1 cellular context compared by ENCODE assay signal in genomic region chrX:63784902-63785692, GRCh38.
A peak's percentile ranks its signal among the peaks of the same experiment; 100 is the strongest.
TF ChIP-seq lines count a peak whose summit lies in the region.

ARHGEF9 (minus strand) TSS chrX:63785214; CDS start chrX:63785145, 69 bp downstream.

TF ChIP-seq in H1, 55 proteins besides CTCF, POLR2A, EP300 and RAD21 (continued from another document):
- no peak for TF ChIP-seq SP1 (IDR thresholded peaks at IDR 0.05; ENCODE audit: low read depth, low read length)
- no peak for TF ChIP-seq CHD7 (IDR thresholded peaks at IDR 0.05; ENCODE audit: insufficient replicate concordance, low read length)
- TF ChIP-seq PHF8 (conservative IDR thresholded peaks at IDR 0.05; ENCODE audit: low read depth, low read length) = peak; percentile 43; the same call in 1 of the 2 replicates
- TF ChIP-seq RNF2 (IDR thresholded peaks at IDR 0.05; ENCODE audit: borderline replicate concordance, low read depth, low read length, missing control alignments, poor library complexity, severe bottlenecking) = no peak
- no peak for TF ChIP-seq CBX5 (IDR thresholded peaks at IDR 0.05; ENCODE audit: low read depth, low read length)
- TF ChIP-seq TAF1 (IDR thresholded peaks at IDR 0.05; ENCODE audit: low read depth, low read length) = peak; percentile 47; the same call in 1 of the 2 replicates
- TF ChIP-seq EZH2 (IDR thresholded peaks at IDR 0.05; ENCODE audit: low read depth, low read length, severe bottlenecking) = no peak
- TF ChIP-seq KDM4A (IDR thresholded peaks at IDR 0.05; ENCODE audit: low read depth, low read length, severe bottlenecking) = no peak
- no peak for TF ChIP-seq POU5F1 (IDR thresholded peaks at IDR 0.05; ENCODE audit: low read depth, low read length)
- no peak for TF ChIP-seq CEBPB (IDR thresholded peaks at IDR 0.05; ENCODE audit: low read depth, low read length)
- TF ChIP-seq HDAC6 (IDR thresholded peaks at IDR 0.05; ENCODE audit: low read depth, low read length) = no peak
- no peak for TF ChIP-seq ATF2 (IDR thresholded peaks at IDR 0.05; ENCODE audit: low read length)
- 0 out of 2 replicates have a peak, but pooled peaks have one; percentile 5 for TF ChIP-seq YY1 (IDR thresholded peaks at IDR 0.05; ENCODE audit: low read depth, low read length)
- TF ChIP-seq FOSL1 (IDR thresholded peaks at IDR 0.05; ENCODE audit: insufficient read depth, low read depth, low read length) = no peak
- peak; percentile 75 for TF ChIP-seq ASH2L (IDR thresholded peaks at IDR 0.05; ENCODE audit: low read length)
- peak; percentile 97 for TF ChIP-seq MAFK (IDR thresholded peaks at IDR 0.05; ENCODE audit: low read depth, low read length)
- TF ChIP-seq BACH1 (IDR thresholded peaks at IDR 0.05; ENCODE audit: low read length) = no peak
- TF ChIP-seq ZNF274 (IDR thresholded peaks at IDR 0.05; ENCODE audit: borderline replicate concordance, extremely low read depth, low read length) = no peak
- no peak for TF ChIP-seq ATF3 (IDR thresholded peaks at IDR 0.05; ENCODE audit: insufficient read depth, low read depth, low read length)
- no peak for TF ChIP-seq TAF7 (optimal IDR thresholded peaks at IDR 0.05; ENCODE audit: borderline replicate concordance, low read depth, low read length)
- no peak for TF ChIP-seq RXRA (IDR thresholded peaks at IDR 0.05; ENCODE audit: insufficient read depth, low read depth, low read length)
- no peak for TF ChIP-seq RFX5 (IDR thresholded peaks at IDR 0.05; ENCODE audit: borderline replicate concordance, low read depth, low read length)
- TF ChIP-seq TEAD4 (IDR thresholded peaks at IDR 0.05; ENCODE audit: low read depth, low read length) = no peak
- TF ChIP-seq E2F6 (IDR thresholded peaks at IDR 0.05) = no peak
- TF ChIP-seq SUZ12 (IDR thresholded peaks at IDR 0.05; ENCODE audit: low read length) = no peak
- no peak for TF ChIP-seq SIX5 (IDR thresholded peaks at IDR 0.05; ENCODE audit: low read depth, low read length)
- TF ChIP-seq CBX8 (IDR thresholded peaks at IDR 0.05; ENCODE audit: borderline replicate concordance, low read depth, low read length) = no peak
- no peak for TF ChIP-seq SP2 (IDR thresholded peaks at IDR 0.05; ENCODE audit: low read length)
- peak; percentile 3 for TF ChIP-seq CTBP2 (IDR thresholded peaks at IDR 0.05; ENCODE audit: borderline replicate concordance, insufficient read depth, insufficient read length, low read length)
- TF ChIP-seq, protein P1, sequence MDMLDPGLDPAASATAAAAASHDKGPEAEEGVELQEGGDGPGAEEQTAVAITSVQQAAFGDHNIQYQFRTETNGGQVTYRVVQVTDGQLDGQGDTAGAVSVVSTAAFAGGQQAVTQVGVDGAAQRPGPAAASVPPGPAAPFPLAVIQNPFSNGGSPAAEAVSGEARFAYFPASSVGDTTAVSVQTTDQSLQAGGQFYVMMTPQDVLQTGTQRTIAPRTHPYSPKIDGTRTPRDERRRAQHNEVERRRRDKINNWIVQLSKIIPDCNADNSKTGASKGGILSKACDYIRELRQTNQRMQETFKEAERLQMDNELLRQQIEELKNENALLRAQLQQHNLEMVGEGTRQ (IDR thresholded peaks at IDR 0.05; ENCODE audit: low read length) = no peak
- no peak for TF ChIP-seq GTF2F1 (IDR thresholded peaks at IDR 0.05; ENCODE audit: borderline replicate concordance, low read depth, low read length)
- TF ChIP-seq POLR2AphosphoS5 (IDR thresholded peaks at IDR 0.05; ENCODE audit: low read depth, low read length) = peak; percentile 72; the same call in 1 of the 2 replicates
- no peak for TF ChIP-seq GABPA (IDR thresholded peaks at IDR 0.05; ENCODE audit: borderline replicate concordance, insufficient read depth, low read length)
- no peak for TF ChIP-seq JUND (IDR thresholded peaks at IDR 0.05; ENCODE audit: low read length)
- no peak for TF ChIP-seq SRF (IDR thresholded peaks at IDR 0.05; ENCODE audit: low read depth, low read length)
- TF ChIP-seq JUN (IDR thresholded peaks at IDR 0.05; ENCODE audit: low read depth, low read length) = no peak
- TF ChIP-seq TCF12 (IDR thresholded peaks at IDR 0.05; ENCODE audit: low read depth, low read length) = no peak
- TF ChIP-seq EGR1 (IDR thresholded peaks at IDR 0.05; ENCODE audit: borderline replicate concordance, low read depth, low read length) = no peak
- 0 out of 2 replicates have a peak, but pooled peaks have one; percentile 40 for TF ChIP-seq TBP (IDR thresholded peaks at IDR 0.05; ENCODE audit: low read depth, low read length)
